10 cellular contexts compared by ENCODE assay signal in the genomic region with DNA sequence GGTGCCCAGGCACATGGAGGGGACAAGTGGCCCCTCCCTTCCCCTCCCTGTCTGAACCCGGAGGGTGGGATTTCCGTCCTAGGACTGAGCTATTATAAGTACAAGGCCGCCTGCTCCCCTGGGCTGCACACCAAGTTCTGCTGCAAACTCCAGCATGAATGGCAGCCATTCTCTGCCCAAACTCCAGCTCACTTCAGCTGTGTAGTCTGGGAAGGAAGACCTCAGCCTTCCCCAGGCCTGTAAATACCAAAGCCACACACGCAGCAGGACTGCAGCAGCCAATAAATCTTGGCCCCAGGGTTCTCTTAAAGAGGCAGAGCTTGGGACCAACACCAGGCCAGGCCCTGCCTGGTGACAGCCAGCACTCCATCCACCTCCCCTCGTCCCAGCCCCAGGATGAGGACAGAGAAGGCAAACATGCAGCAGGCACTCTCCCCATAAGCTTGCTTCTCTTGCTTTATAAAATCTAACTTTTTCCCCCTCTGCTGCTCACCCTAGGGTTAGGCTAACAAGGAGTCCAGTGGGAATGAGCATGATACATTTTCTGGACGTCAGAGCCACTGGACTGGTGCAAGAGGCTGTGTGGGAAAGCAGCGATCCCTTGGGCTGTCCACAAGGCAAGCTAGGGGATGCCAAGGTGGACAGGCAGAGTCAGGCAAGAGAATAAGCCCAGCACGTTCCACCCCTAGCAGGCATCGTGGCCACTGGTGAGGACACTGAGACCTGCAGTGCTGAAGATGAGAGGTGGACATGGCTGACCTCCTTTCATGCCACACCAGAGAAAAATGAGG.
DNase-seq lines count a peak whose midpoint lies in the region; ATAC-seq and TF ChIP-seq lines count a peak whose summit lies in the region.
"Had no signal": no experiment of that assay in that cellular context is flagged by ENCODE, and none has a peak within 500 bp of the region (broad histone marks: within the 10 kb centered on the region; RNA-seq: fewer than 3 reads in every experiment).

No MANE protein-coding gene starts in this region.

- DNase-seq in AG09309 (ENCODE audit: low read depth) = peak; percentile 60
- DNase-seq in heart right ventricle = peak; percentile 57 to 73
- peak; percentile 16 for DNase-seq in omental fat pad (ENCODE audit: low spot score)
- no peak for DNase-seq in activated CD4-positive, alpha-beta T cell treated with anti-CD3 and anti-CD28 coated beads, Interleukin-2, amount 10 ng/mL, durations not matched to agents 7 days and 5 days
- DNase-seq in activated CD8-positive, alpha-beta memory T cell treated with anti-CD3 and anti-CD28 coated beads, Interleukin-2, amount 50 U/mL, for 4 hours = no peak
- DNase-seq: AML-193, SHP77 treated with DMSO at 0.1 percent for 48 hours had no signal

- H3K27ac ChIP-seq in VCaP (peak overlapping the region; percentile 54; the same call in 1 of the 2 replicates), heart right ventricle (peak overlapping the region; percentile 20 to 91 (median 78))

- CTCF ChIA-PET in activated CD4-positive, alpha-beta T cell treated with anti-CD3 and anti-CD28 coated beads, Interleukin-2, amount 10 ng/mL, durations not matched to agents 7 days and 5 days (lab: Charles Lee) = no interaction called here

- POLR2A ChIA-PET in activated CD4-positive, alpha-beta T cell treated with anti-CD3 and anti-CD28 coated beads, Interleukin-2, amount 10 ng/mL, durations not matched to agents 7 days and 5 days (lab: Charles Lee) = no interaction called here

- no peaks in the 10 kb centered on the region for H3K9me3 ChIP-seq in heart right ventricle

- no peaks in the 10 kb centered on the region for H3K27me3 ChIP-seq in heart right ventricle

- WGBS in heart right ventricle, 2 donors = 40 to 42% methylated on average over 9 of the region's 9 CpGs

- no peak overlapping the region for H3K4me3 ChIP-seq in AG09309 (ENCODE audit: control insufficient read depth, low read depth, low read length)
- no peak overlapping the region for H3K4me3 ChIP-seq in heart right ventricle

- H3K27me3 Mint-ChIP-seq in activated CD4-positive, alpha-beta T cell treated with anti-CD3 and anti-CD28 coated beads, Interleukin-2, amount 10 ng/mL, durations not matched to agents 7 days and 5 days = no peaks in the 10 kb centered on the region

- peaks cover 13 to 57% (median 30%) of the 10 kb centered on the region in 9 donors for H3K4me1 ChIP-seq in heart right ventricle

- H3K36me3 Mint-ChIP-seq in activated CD4-positive, alpha-beta T cell treated with anti-CD3 and anti-CD28 coated beads, Interleukin-2, amount 10 ng/mL, durations not matched to agents 7 days and 5 days (ENCODE audit: low read depth) = no peaks in the 10 kb centered on the region

- no peak overlapping the region for H3K27ac Mint-ChIP-seq in activated CD4-positive, alpha-beta T cell treated with anti-CD3 and anti-CD28 coated beads, Interleukin-2, amount 10 ng/mL, durations not matched to agents 7 days and 5 days

- H3K4me3 Mint-ChIP-seq in activated CD4-positive, alpha-beta T cell treated with anti-CD3 and anti-CD28 coated beads, Interleukin-2, amount 10 ng/mL, durations not matched to agents 7 days and 5 days = no peak overlapping the region

- intact Hi-C loops in heart right ventricle (cut with DNase I) = loop anchor here in 1 of 10 donors (10.0 kb wide), 1 partner anchor 417 kb away; no protein-coding TSS in a partner anchor

- no peaks in the 10 kb centered on the region for H3K36me3 ChIP-seq in heart right ventricle

- H3K9me3 Mint-ChIP-seq in activated CD4-positive, alpha-beta T cell treated with anti-CD3 and anti-CD28 coated beads, Interleukin-2, amount 10 ng/mL, durations not matched to agents 7 days and 5 days = no peaks in the 10 kb centered on the region

- no peaks in the 10 kb centered on the region for H3K4me1 Mint-ChIP-seq in activated CD4-positive, alpha-beta T cell treated with anti-CD3 and anti-CD28 coated beads, Interleukin-2, amount 10 ng/mL, durations not matched to agents 7 days and 5 days

- TF ChIP-seq CTCF in AG09309 (IDR thresholded peaks at IDR 0.05; ENCODE audit: control insufficient read depth, insufficient read depth, low read depth, low read length, missing control alignments) = no peak
- no peak for TF ChIP-seq CTCF in VCaP (conservative IDR thresholded peaks at IDR 0.05)
- TF ChIP-seq CTCF in heart right ventricle (IDR thresholded peaks at IDR 0.05) = peak in 1 of 9 donors; percentile 20
- TF ChIP-seq CTCF in omental fat pad (IDR thresholded peaks at IDR 0.05) = no peak

- ATAC-seq in heart right ventricle = peak; percentile 74 to 89 (median 83)
- ATAC-seq in omental fat pad (ENCODE audit: low FRiP score) = no peak
- no peak for ATAC-seq in GM21367 (IDR thresholded peaks at IDR 0.05; ENCODE audit: unreplicated experiment)
- no peak for ATAC-seq in GM21576 (IDR thresholded peaks at IDR 0.05; ENCODE audit: unreplicated experiment)

Comparison
In these comparisons a context has a peak if more than half of its experiments do, and no peak if none do; other contexts are left out.
1. DNase-seq: peak in AG09309 (single experiment), heart right ventricle (2 of 2) and omental fat pad (single experiment); none in activated CD4-positive, alpha-beta T cell treated with anti-CD3 and anti-CD28 coated beads, Interleukin-2, amount 10 ng/mL, durations not matched to agents 7 days and 5 days (single experiment) and activated CD8-positive, alpha-beta memory T cell treated with anti-CD3 and anti-CD28 coated beads, Interleukin-2, amount 50 U/mL, for 4 hours (single experiment).
2. ATAC-seq: peak in heart right ventricle (8 of 8); none in omental fat pad (single experiment), GM21367 (single experiment) and GM21576 (single experiment).